23 cellular contexts compared by ENCODE assay signal in genomic region chr9:133227242-133227860, GRCh38. TPM values are rescaled to one million over a fixed set of nuclear protein-coding genes. Genes with fewer than 3 reads are reported as not detected.
"Had no signal": no experiment of that assay in that cellular context is flagged by ENCODE, and none has a peak within 500 bp of the region (broad histone marks: within the 10 kb centered on the region; RNA-seq: fewer than 3 reads in every experiment).

No MANE protein-coding gene starts in this region.

- H3K9me3 ChIP-seq: thoracic aorta, upper lobe of right lung had no signal

- H3K27ac ChIP-seq: foreskin keratinocyte, thoracic aorta, upper lobe of right lung, WERI-Rb-1 had no signal

- H3K36me3 ChIP-seq: thoracic aorta, upper lobe of right lung, WERI-Rb-1 had no signal

- H3K4me2 ChIP-seq: smooth muscle cell had no signal

- H3K4me1 ChIP-seq: foreskin keratinocyte, upper lobe of right lung had no signal

- DNase-seq: activated CD4-positive, alpha-beta T cell treated with anti-CD3 and anti-CD28 coated beads, Interleukin-2, amount 10 ng/mL, durations not matched to agents 7 days and 5 days; activated CD4-positive, CD25-positive, alpha-beta regulatory T cell treated with anti-CD3 and anti-CD28 coated beads, Interleukin-2, amount 50 U/mL, for 72 hours; activated CD8-positive, alpha-beta T cell treated with anti-CD3 and anti-CD28 coated beads for 36 hours; activated naive CD4-positive, alpha-beta T cell treated with Interleukin-2 at 50 U/mL for 16 hours; activated T-cell treated with anti-CD3 and anti-CD28 coated beads, Interleukin-2, amount 50 U/mL, for 4 hours; amygdala; dermis blood vessel endothelial cell; effector memory CD4-positive, alpha-beta T cell; foreskin keratinocyte; left ventricle myocardium superior; nucleus accumbens; stimulated activated CD4-positive, alpha-beta T cell treated with anti-CD3 and anti-CD28 coated beads, Interleukin-2, amount 100 ng/mL, for 48 hours; stimulated activated naive CD4-positive, alpha-beta T cell; T-helper 1 cell; upper lobe of right lung; WERI-Rb-1 had no signal

- H3K4me3 ChIP-seq: smooth muscle cell, thoracic aorta, upper lobe of right lung had no signal

- FAIRE-seq: bronchial epithelial cell, TTC549 had no signal

RNA-seq across cellular contexts. Expression of gene OBP2B, which starts 18.3 kb away (rescaled TPM):
- total RNA-seq: activated CD4-positive, alpha-beta T cell treated with anti-CD3 and anti-CD28 coated beads, Interleukin-2, amount 10 ng/mL, durations not matched to agents 7 days and 5 days; activated CD8-positive, alpha-beta T cell treated with anti-CD3 and anti-CD28 coated beads for 36 hours; activated T-cell treated with anti-CD3 and anti-CD28 coated beads, Interleukin-2, amount 50 U/mL, for 4 hours; bronchial epithelial cell; dermis blood vessel endothelial cell; foreskin keratinocyte; left ventricle myocardium superior; mononuclear cell; myocyte; sciatic nerve; smooth muscle cell; thoracic aorta; upper lobe of right lung had no signal

RNA-seq across cellular contexts. Expression of gene ABO, which starts 47.6 kb away (rescaled TPM):
- total RNA-seq: activated CD8-positive, alpha-beta T cell treated with anti-CD3 and anti-CD28 coated beads for 36 hours; foreskin keratinocyte; myocyte had no signal
